8 cellular contexts compared by ENCODE assay signal in genomic region chr2:6917071-6917760, GRCh38. TPM values are rescaled to one million over a fixed set of nuclear protein-coding genes. Genes with fewer than 3 reads are reported as not detected.
DNase-seq lines count a peak whose midpoint lies in the region; ATAC-seq, FAIRE-seq and TF ChIP-seq lines count a peak whose summit lies in the region.

RNF144A (plus strand) TSS chr2:6917412; CDS start chr2:6996927, 79,515 bp downstream.

- no peaks in the 10 kb centered on the region for H3K79me2 ChIP-seq in keratinocyte (ENCODE audit: control insufficient read depth, insufficient read depth, low read length)

- H3K9me3 ChIP-seq in keratinocyte (ENCODE audit: control insufficient read depth, low read depth, low read length) = no peaks in the 10 kb centered on the region

- peaks cover 2% of the 10 kb centered on the region for H4K20me1 ChIP-seq in keratinocyte (ENCODE audit: control insufficient read depth, extremely low read depth, insufficient read depth, low read length)

- peak within 1 kb of the TSS; percentile 58 for H3K4me2 ChIP-seq in keratinocyte (ENCODE audit: control insufficient read depth, extremely low read depth, insufficient read depth, low read depth, low read length)

- POLR2A ChIA-PET in WTC11 (lab: Charles Lee) = no interaction called here

- H3K9me3 Mint-ChIP-seq in WTC11 = no peaks in the 10 kb centered on the region

- TF ChIP-seq CTCF in NB4 (IDR thresholded peaks at IDR 0.05; ENCODE audit: low read depth, low read length) (peak; percentile 1), WTC11 (IDR thresholded peaks at IDR 0.05) (peak; percentile 20; the same call in 1 of the 2 replicates), cardiac fibroblast (IDR thresholded peaks at IDR 0.05; ENCODE audit: low read depth, low read length) (no peak), keratinocyte (optimal IDR thresholded peaks at IDR 0.05 in 1 of 3, IDR thresholded peaks at IDR 0.05 in 1 of 3, conservative IDR thresholded peaks at IDR 0.05 in 1 of 3; ENCODE audit: extremely low read depth in 1 of 3, insufficient read depth in 2 of 3, low read length in 3 of 3) (peak; percentile 14 to 55 (median 32))

- H3K9me1 ChIP-seq in keratinocyte (ENCODE audit: control insufficient read depth, extremely low read depth, insufficient read depth, low read length) = no peaks in the 10 kb centered on the region

- H3K27me3 Mint-ChIP-seq in WTC11 (ENCODE audit: low read depth) = peaks cover 28% of the 10 kb centered on the region

- H3K4me3 ChIP-seq in NB4 (ENCODE audit: low read depth, low read length) (no peak within 1 kb of the TSS), cardiac fibroblast (replicated peaks in 1 of 2; ENCODE audit: low read depth in 2 of 2, low read length in 2 of 2) (peak within 1 kb of the TSS; percentile 61 to 65), keratinocyte (ENCODE audit: control insufficient read depth in 2 of 3, extremely low read depth in 1 of 3, insufficient read depth in 2 of 3, low read depth in 1 of 3, low read length in 3 of 3) (peak within 1 kb of the TSS; percentile 43 to 58 (median 49))

- H3K27me3 ChIP-seq in keratinocyte (ENCODE audit: control insufficient read depth, extremely low read depth, insufficient read depth, low read length) = no peaks in the 10 kb centered on the region

- peak within 1 kb of the TSS; percentile 67 for H3K4me3 Mint-ChIP-seq in WTC11

- CTCF ChIA-PET in WTC11 (lab: Charles Lee) = interaction anchor here (0.6 to 2.5 kb wide), 10 partner anchors 10 to 117 kb away, joined by 3 to 12 read pairs (median 3); no protein-coding TSS in a partner anchor

- peaks cover 38% of the 10 kb centered on the region for H3K4me1 Mint-ChIP-seq in WTC11

- no peak for TF ChIP-seq POLR2A in GM12892 (IDR thresholded peaks at IDR 0.05; ENCODE audit: low read depth, low read length)
- no peak for TF ChIP-seq POLR2A in NB4 (IDR thresholded peaks at IDR 0.05; ENCODE audit: extremely low read depth, insufficient read length)

- H2AFZ ChIP-seq in keratinocyte (ENCODE audit: control insufficient read depth, low read length) = peak within 1 kb of the TSS; percentile 84

- ATAC-seq in HG02571 (IDR thresholded peaks at IDR 0.05; ENCODE audit: unreplicated experiment) = peak; percentile 94
- peak; percentile 72 for ATAC-seq in WTC11

- no peaks in the 10 kb centered on the region for H3K36me3 Mint-ChIP-seq in WTC11

- no peaks in the 10 kb centered on the region for H3K36me3 ChIP-seq in keratinocyte (ENCODE audit: control insufficient read depth in 2 of 2, extremely low read depth in 1 of 2, insufficient read depth in 2 of 2, low read length in 2 of 2)

- DNase-seq in GM12892 (ENCODE audit: insufficient read length) (peak; percentile 87), NB4 (ENCODE audit: low read depth) (peak; percentile 69), WTC11 (ENCODE audit: low spot score) (peak; percentile 62), cardiac fibroblast (ENCODE audit: low read depth in 2 of 2) (peak; percentile 24 to 67), keratinocyte (ENCODE audit: low read depth, low spot score) (no peak), HCEC 1CT (no peak)
- DNase-seq in stimulated activated CD4-positive, alpha-beta T cell treated with anti-CD3 and anti-CD28 coated beads, Interleukin-1b, Interleukin-23, amount 100 ng/mL, for 24 hours (ENCODE audit: low read depth in 4 of 4, low spot score in 1 of 4) = peak; percentile 40 to 66 (median 54)

- dilution Hi-C loops in keratinocyte (cut with MboI; ENCODE audit: extremely low pct_ligation_motif_present, low sequenced_read_pairs) = no loop called here

- no peak within 1 kb of the TSS for H3K27ac Mint-ChIP-seq in WTC11

- peaks cover 3% of the 10 kb centered on the region for H3K4me1 ChIP-seq in keratinocyte (ENCODE audit: control insufficient read depth, extremely low read depth, insufficient read depth, low read length)

- no peak within 1 kb of the TSS for H3K27ac ChIP-seq in keratinocyte (ENCODE audit: control insufficient read depth, insufficient read depth, low read length)

- FAIRE-seq in GM12892 (lab: Jason Lieb, UNC) (peak; percentile 30), keratinocyte (lab: Jason Lieb, UNC) (no peak)

- peak within 1 kb of the TSS; percentile 65 for H3K9ac ChIP-seq in keratinocyte (ENCODE audit: control insufficient read depth, extremely low read depth, insufficient read depth, low read length)

TF ChIP-seq in WTC11, 78 proteins besides CTCF, POLR2A, EP300 and RAD21:
- TF ChIP-seq ZNF121 (CRISPR knock-in tag; IDR thresholded peaks at IDR 0.05) = peak; percentile 94; the same call in 1 of the 2 replicates
- TF ChIP-seq ZNF671 (CRISPR knock-in tag; IDR thresholded peaks at IDR 0.05) = no peak
- TF ChIP-seq E2F5 (CRISPR knock-in tag; IDR thresholded peaks at IDR 0.05) = 0 out of 2 replicates have a peak, but pooled peaks have one; percentile 35
- TF ChIP-seq PRDM15 (CRISPR knock-in tag; IDR thresholded peaks at IDR 0.05) = 0 out of 2 replicates have a peak, but pooled peaks have one; percentile 26
- no peak for TF ChIP-seq NR3C1 (CRISPR knock-in tag; conservative IDR thresholded peaks at IDR 0.05; ENCODE audit: low read depth)
- peak; percentile 54; the same call in 1 of the 2 replicates for TF ChIP-seq SP1 (CRISPR knock-in tag; conservative IDR thresholded peaks at IDR 0.05)
- no peak for TF ChIP-seq NR2C2 (CRISPR knock-in tag; IDR thresholded peaks at IDR 0.05)
- peak; percentile 17; the same call in 1 of the 2 replicates for TF ChIP-seq MAX (CRISPR knock-in tag; IDR thresholded peaks at IDR 0.05)
- TF ChIP-seq CREM (CRISPR knock-in tag; IDR thresholded peaks at IDR 0.05) = 0 out of 2 replicates have a peak, but pooled peaks have one; percentile 36
- TF ChIP-seq HMGXB4 (CRISPR knock-in tag; IDR thresholded peaks at IDR 0.05) = peak; percentile 62

RNA-seq across cellular contexts. Expression of gene RNF144A, which starts in this region (rescaled TPM):
- 2.1 TPM for polyA plus RNA-seq in GM12892 (2012; ENCODE audit: missing spikeins)
- total RNA-seq in WTC11 (2021) = 12.5 to 13.6 TPM (median 12.8 TPM) in 3 replicates
- 1.1 to 1.4 TPM (median 1.3 TPM) in 3 replicates for polyA plus RNA-seq in keratinocyte
- 0.82 TPM for polyA plus RNA-seq in keratinocyte (2011; ENCODE audit: low read depth)
- 1.1 and 1.5 TPM in 2 replicates for polyA plus RNA-seq in keratinocyte (2011; cell fraction: cytosol; rRNA removed)
- polyA plus RNA-seq in keratinocyte (2011; cell fraction: nucleus; rRNA removed) = 1.5 and 1.9 TPM in 2 replicates
- polyA plus RNA-seq in keratinocyte (2012; ENCODE audit: low replicate concordance) = 0.47 and 0.88 TPM in 2 replicates
- 0.98 to 3.8 TPM (median 3.0 TPM) in 3 replicates for polyA minus RNA-seq in keratinocyte
- polyA minus RNA-seq in keratinocyte (2011; cell fraction: cytosol; rRNA and poly(A)+ RNA removed) = 1.7 TPM
- 1.7 and 3.6 TPM in 2 replicates for polyA minus RNA-seq in keratinocyte (2011; cell fraction: nucleus; rRNA and poly(A)+ RNA removed)

Comparison
In these comparisons a context has a peak if more than half of its experiments do, and no peak if none do; other contexts are left out.
1. DNase-seq: peak in GM12892 (single experiment), NB4 (single experiment), WTC11 (single experiment), cardiac fibroblast (2 of 2) and stimulated activated CD4-positive, alpha-beta T cell treated with anti-CD3 and anti-CD28 coated beads, Interleukin-1b, Interleukin-23, amount 100 ng/mL, for 24 hours (4 of 4); none in keratinocyte (single experiment) and HCEC 1CT (single experiment).